1 cellular context compared by ENCODE assay signal in genomic region chr15:52787123-52787503, GRCh38.
A peak's percentile ranks its signal among the peaks of the same experiment; 100 is the strongest.
TF ChIP-seq lines count a peak whose summit lies in the region.

No MANE protein-coding gene starts in this region.

TF ChIP-seq in HepG2, 621 proteins besides CTCF, POLR2A, EP300 and RAD21 (continued from another document):
- TF ChIP-seq SNAPC4 (CRISPR knock-in tag; IDR thresholded peaks at IDR 0.05) (no peak), RBFOX2 (IDR thresholded peaks at IDR 0.05; ENCODE audit: low read depth, low read length) (peak; percentile 51; the same call in 1 of the 2 replicates), BRD4 (CRISPR knock-in tag; IDR thresholded peaks at IDR 0.05) (no peak), MAFK (conservative IDR thresholded peaks at IDR 0.05 in 1 of 2, IDR thresholded peaks at IDR 0.05 in 1 of 2; ENCODE audit: low read length in 2 of 2) (no peak), PHF8 (CRISPR knock-in tag; IDR thresholded peaks at IDR 0.05) (0 out of 2 replicates have a peak, but pooled peaks have one; percentile 10), ZNF274 (CRISPR knock-in tag; IDR thresholded peaks at IDR 0.05) (0 out of 2 replicates have a peak, but pooled peaks have one; percentile 1), ZNF720 (CRISPR knock-in tag; IDR thresholded peaks at IDR 0.05) (no peak), KMT2A (CRISPR knock-in tag; IDR thresholded peaks at IDR 0.05) (peak; percentile 6; the same call in 1 of the 2 replicates), MXD3 (CRISPR knock-in tag; IDR thresholded peaks at IDR 0.05) (no peak; the same call in 1 of the 2 replicates), ZNF713 (CRISPR knock-in tag; IDR thresholded peaks at IDR 0.05) (no peak), SRSF1 (optimal IDR thresholded peaks at IDR 0.05; ENCODE audit: low read depth, low read length) (no peak), NRL (CRISPR knock-in tag; IDR thresholded peaks at IDR 0.05; ENCODE audit: borderline replicate concordance) (peak; percentile 20; the same call in 1 of the 2 replicates), FIP1L1 (IDR thresholded peaks at IDR 0.05; ENCODE audit: borderline replicate concordance, insufficient read depth, low read depth, low read length) (no peak), RFXANK (CRISPR knock-in tag; IDR thresholded peaks at IDR 0.05) (no peak), RFX3 (CRISPR knock-in tag; IDR thresholded peaks at IDR 0.05) (no peak)
- TF ChIP-seq, protein P1, sequence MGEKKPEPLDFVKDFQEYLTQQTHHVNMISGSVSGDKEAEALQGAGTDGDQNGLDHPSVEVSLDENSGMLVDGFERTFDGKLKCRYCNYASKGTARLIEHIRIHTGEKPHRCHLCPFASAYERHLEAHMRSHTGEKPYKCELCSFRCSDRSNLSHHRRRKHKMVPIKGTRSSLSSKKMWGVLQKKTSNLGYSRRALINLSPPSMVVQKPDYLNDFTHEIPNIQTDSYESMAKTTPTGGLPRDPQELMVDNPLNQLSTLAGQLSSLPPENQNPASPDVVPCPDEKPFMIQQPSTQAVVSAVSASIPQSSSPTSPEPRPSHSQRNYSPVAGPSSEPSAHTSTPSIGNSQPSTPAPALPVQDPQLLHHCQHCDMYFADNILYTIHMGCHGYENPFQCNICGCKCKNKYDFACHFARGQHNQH (CRISPR knock-in tag; IDR thresholded peaks at IDR 0.05): no peak
- TF ChIP-seq, protein P2, sequence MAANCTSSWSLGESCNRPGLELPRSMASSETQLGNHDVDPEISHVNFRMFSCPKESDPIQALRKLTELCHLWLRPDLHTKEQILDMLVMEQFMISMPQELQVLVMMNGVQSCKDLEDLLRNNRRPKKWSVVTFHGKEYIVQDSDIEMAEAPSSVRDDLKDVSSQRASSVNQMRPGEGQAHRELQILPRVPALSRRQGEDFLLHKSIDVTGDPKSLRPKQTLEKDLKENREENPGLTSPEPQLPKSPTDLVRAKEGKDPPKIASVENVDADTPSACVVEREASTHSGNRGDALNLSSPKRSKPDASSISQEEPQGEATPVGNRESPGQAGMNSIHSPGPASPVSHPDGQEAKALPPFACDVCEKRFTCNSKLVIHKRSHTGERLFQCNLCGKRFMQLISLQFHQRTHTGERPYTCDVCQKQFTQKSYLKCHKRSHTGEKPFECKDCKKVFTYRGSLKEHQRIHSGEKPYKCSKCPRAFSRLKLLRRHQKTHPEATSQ (CRISPR knock-in tag; IDR thresholded peaks at IDR 0.05; ENCODE audit: borderline replicate concordance): no peak
- TF ChIP-seq, protein P3, sequence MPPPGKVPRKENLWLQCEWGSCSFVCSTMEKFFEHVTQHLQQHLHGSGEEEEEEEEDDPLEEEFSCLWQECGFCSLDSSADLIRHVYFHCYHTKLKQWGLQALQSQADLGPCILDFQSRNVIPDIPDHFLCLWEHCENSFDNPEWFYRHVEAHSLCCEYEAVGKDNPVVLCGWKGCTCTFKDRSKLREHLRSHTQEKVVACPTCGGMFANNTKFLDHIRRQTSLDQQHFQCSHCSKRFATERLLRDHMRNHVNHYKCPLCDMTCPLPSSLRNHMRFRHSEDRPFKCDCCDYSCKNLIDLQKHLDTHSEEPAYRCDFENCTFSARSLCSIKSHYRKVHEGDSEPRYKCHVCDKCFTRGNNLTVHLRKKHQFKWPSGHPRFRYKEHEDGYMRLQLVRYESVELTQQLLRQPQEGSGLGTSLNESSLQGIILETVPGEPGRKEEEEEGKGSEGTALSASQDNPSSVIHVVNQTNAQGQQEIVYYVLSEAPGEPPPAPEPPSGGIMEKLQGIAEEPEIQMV (CRISPR knock-in tag; IDR thresholded peaks at IDR 0.05; ENCODE audit: low read depth): no peak
- TF ChIP-seq, protein P4, sequence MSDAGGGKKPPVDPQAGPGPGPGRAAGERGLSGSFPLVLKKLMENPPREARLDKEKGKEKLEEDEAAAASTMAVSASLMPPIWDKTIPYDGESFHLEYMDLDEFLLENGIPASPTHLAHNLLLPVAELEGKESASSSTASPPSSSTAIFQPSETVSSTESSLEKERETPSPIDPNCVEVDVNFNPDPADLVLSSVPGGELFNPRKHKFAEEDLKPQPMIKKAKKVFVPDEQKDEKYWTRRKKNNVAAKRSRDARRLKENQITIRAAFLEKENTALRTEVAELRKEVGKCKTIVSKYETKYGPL (CRISPR knock-in tag; IDR thresholded peaks at IDR 0.05): no peak
